Comparison of ENCODE assay signal across 9 cellular contexts in the genomic region with DNA sequence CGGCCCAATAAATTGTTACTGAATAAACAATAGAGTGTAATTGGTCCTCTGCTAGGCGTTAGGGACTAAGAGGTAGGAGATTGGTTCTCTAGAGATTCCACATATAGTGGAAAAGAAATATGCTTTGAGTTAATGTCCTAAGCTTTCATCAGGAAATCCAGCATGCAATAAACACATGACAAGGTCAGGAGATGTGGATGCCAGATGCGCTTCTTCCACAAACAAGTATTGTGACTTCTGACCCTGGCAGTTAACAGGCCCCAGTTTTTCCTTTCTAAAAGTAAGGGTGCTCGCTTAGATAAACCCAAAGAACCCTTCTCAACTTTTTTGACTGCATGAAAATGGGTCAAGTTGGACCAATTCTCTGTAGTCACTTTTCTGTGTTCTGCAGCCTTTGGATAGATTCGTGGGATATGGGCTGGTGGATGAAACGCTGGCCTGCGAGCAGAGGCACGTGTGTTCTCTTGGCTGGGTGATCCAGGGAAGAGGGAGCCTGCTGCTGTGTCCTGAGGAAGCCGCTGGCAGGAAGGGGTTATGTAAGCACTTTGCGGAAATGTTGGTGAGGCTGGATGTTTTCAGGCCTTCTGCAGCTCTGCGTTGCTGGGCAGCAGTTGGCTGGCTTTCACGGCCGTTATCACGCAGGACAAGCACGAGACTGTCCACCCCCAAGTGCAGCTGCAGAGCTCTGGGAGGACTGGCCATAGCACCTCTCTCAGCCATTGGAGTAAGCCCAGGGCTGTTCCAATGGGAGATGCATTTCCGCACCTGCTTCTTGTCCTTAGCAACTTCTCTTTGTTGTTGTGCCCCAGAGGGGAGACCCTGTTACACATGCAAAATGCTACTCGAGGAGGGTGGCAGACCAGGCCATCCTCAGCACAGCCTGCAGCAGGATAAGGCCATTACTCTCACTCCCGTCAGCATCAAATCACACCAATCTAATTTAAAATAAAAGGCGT.
DNase-seq lines count a peak whose midpoint lies in the region; ATAC-seq and TF ChIP-seq lines count a peak whose summit lies in the region.
"Had no signal": no experiment of that assay in that cellular context is flagged by ENCODE, and none has a peak within 500 bp of the region (broad histone marks: within the 10 kb centered on the region; RNA-seq: fewer than 3 reads in every experiment).

No MANE protein-coding gene starts in this region.

- TF ChIP-seq CTCF in adrenal gland (IDR thresholded peaks at IDR 0.05) (no peak), fibroblast of pulmonary artery (IDR thresholded peaks at IDR 0.05; ENCODE audit: low read length, missing control alignments) (no peak), tibial nerve (IDR thresholded peaks at IDR 0.05) (no peak)

- H3K4me1 ChIP-seq in adrenal gland (replicated peaks in 1 of 2) (peaks cover 0 to 20% of the 10 kb centered on the region in 2 donors), tibial nerve (peaks cover 0 to 20% (median 0%) of the 10 kb centered on the region in 4 donors)

- DNase-seq in adrenal gland (peak; percentile 39 to 94 (median 57)), fibroblast of pulmonary artery (ENCODE audit: low read depth) (peak; percentile 87), midbrain (lab: John Stamatoyannopoulos, UW) (peak; percentile 51), tibial nerve (ENCODE audit: low spot score in 2 of 2) (peak; percentile 33 to 46), germinal center (ENCODE audit: low spot score) (no peak), Kasumi-1 (lab: John Stamatoyannopoulos, UW) (no peak)
- DNase-seq: activated CD4-positive, alpha-beta T cell treated with anti-CD3 and anti-CD28 coated beads for 48 hours; retina had no signal

- 50 to 58% (median 55%) methylated on average over 17 to 19 of the region's 19 CpGs for WGBS in adrenal gland, 4 donors
- 46 to 49% methylated on average over 19 of the region's 19 CpGs for WGBS in tibial nerve, 2 donors

- TF ChIP-seq POLR2A in adrenal gland (IDR thresholded peaks at IDR 0.05) (no peak), tibial nerve (IDR thresholded peaks at IDR 0.05) (no peak)

- H3K27me3 ChIP-seq in adrenal gland (no peaks in the 10 kb centered on the region), tibial nerve (no peaks in the 10 kb centered on the region)

- peak in 1 of 2 donors; percentile 53 for TF ChIP-seq EP300 in tibial nerve (IDR thresholded peaks at IDR 0.05)

- intact Hi-C loops in adrenal gland (cut with DNase I) = no loop called here

- H3K27ac ChIP-seq in adrenal gland = peak overlapping the region in 3 of 5 donors; percentile 20 to 62 (median 45)
- no peak overlapping the region for H3K27ac ChIP-seq in tibial nerve

- H3K4me3 ChIP-seq in adrenal gland = no peak overlapping the region
- H3K4me3 ChIP-seq in fibroblast of pulmonary artery (replicated peaks; ENCODE audit: low read depth, low read length) = no peak overlapping the region
- H3K4me3 ChIP-seq in tibial nerve = no peak overlapping the region

- no peaks in the 10 kb centered on the region for H3K9me3 ChIP-seq in adrenal gland (replicated peaks in 1 of 3)
- H3K9me3 ChIP-seq in tibial nerve = no peaks in the 10 kb centered on the region

- H3K36me3 ChIP-seq in adrenal gland (replicated peaks in 1 of 2) (no peaks in the 10 kb centered on the region), tibial nerve (no peaks in the 10 kb centered on the region)

- ATAC-seq in HG03045 (IDR thresholded peaks at IDR 0.05; ENCODE audit: unreplicated experiment) = no peak

Comparison
In these comparisons a context has a peak if more than half of its experiments do, and no peak if none do; other contexts are left out.
1. DNase-seq: peak in adrenal gland (7 of 7), fibroblast of pulmonary artery (single experiment), midbrain (single experiment) and tibial nerve (2 of 2); none in germinal center (single experiment) and Kasumi-1 (0 of 2).
2. H3K27ac ChIP-seq: peak in adrenal gland (3 of 5); none in tibial nerve (0 of 4).